In the genomic region with DNA sequence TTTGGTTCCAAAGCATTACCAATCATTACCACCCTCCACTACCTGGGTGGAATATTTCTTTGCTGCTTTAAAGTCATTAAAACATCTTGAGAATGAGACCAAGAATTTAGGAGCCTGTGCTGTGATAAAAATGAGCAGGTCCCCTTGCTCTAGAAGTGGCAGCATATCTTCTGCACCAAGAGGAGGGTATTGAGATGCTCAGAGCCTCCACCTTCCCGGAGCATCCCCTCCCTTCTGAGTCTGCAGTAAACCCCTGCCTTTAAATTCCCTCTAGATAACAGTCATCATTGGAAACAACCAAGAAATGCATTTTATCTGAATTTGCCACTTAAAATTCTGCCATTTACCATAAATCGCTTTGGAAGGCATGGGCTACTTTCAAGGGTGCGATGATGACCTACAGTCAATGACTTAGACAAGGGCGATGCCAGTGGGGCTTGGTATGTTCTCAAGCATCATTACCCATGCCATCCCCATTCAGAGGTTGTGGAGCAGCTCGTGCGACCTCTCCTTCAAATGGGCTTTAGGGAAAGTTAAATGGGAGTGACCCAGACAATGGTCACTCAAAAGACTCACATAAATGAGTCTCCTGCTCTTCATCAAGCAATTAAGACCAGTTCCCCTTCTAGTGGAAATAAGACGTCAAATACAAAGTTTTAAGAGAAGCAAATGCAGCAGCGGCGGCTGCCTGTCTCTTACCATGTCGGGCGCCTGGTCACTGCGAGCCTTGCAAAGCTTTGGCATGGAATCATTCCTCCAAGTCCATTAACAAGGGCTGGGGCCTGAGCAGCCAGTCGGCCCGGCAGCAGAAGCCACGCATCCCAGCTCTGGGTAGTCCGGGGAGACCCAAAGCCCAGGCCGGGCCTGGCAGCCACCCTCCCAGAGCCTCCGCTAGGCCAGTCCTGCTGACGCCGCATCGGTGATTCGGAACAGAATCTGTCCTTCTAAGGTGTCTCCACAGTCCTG, we compare ENCODE assay signal across 15 cellular contexts.
DNase-seq lines count a peak whose midpoint lies in the region; ATAC-seq and TF ChIP-seq lines count a peak whose summit lies in the region.
"Had no signal": no experiment of that assay in that cellular context is flagged by ENCODE, and none has a peak within 500 bp of the region (broad histone marks: within the 10 kb centered on the region; RNA-seq: fewer than 3 reads in every experiment).

No MANE protein-coding gene starts in this region.

- peaks cover 2% of the 10 kb centered on the region for H3K27me3 Mint-ChIP-seq in activated CD8-positive, alpha-beta memory T cell treated with anti-CD3 and anti-CD28 coated beads, Interleukin-2, amount 10 ng/mL, durations not matched to agents 7 days and 5 days

- H3K27me3 ChIP-seq in right atrium auricular region (no peaks in the 10 kb centered on the region), lower lobe of right lung (ENCODE audit: low read depth) (peaks cover 24% of the 10 kb centered on the region), uterus (no peaks in the 10 kb centered on the region)

- H3K9me3 ChIP-seq in right atrium auricular region, result no peaks in the 10 kb centered on the region
- no peaks in the 10 kb centered on the region for H3K9me3 ChIP-seq in lower lobe of right lung
- peaks cover 0 to 3% of the 10 kb centered on the region in 2 donors for H3K9me3 ChIP-seq in uterus

- intact Hi-C loops in cardiac septum (cut with DNase I) (no loop called here), lower lobe of right lung (cut with DNase I) (no loop called here), uterus (cut with DNase I; ENCODE audit: low total_unique reads) (no loop called here)

- H3K4me1 ChIP-seq in right atrium auricular region (no peaks in the 10 kb centered on the region), lower lobe of right lung (no peaks in the 10 kb centered on the region), uterus (no peaks in the 10 kb centered on the region)
- H3K4me1 ChIP-seq: gastroesophageal sphincter had no signal

- ATAC-seq in activated CD8-positive, alpha-beta memory T cell treated with anti-CD3 and anti-CD28 coated beads, Interleukin-2, amount 10 ng/mL, durations not matched to agents 7 days and 5 days, result no peak
- ATAC-seq in lower lobe of right lung (no peak), HG03460 (IDR thresholded peaks at IDR 0.05; ENCODE audit: unreplicated experiment) (no peak)
- ATAC-seq: gastroesophageal sphincter had no signal

- H3K4me1 Mint-ChIP-seq in activated CD8-positive, alpha-beta memory T cell treated with anti-CD3 and anti-CD28 coated beads, Interleukin-2, amount 10 ng/mL, durations not matched to agents 7 days and 5 days, result peaks cover 66% of the 10 kb centered on the region

- TF ChIP-seq POLR2A in uterus (IDR thresholded peaks at IDR 0.05), result no peak

- peak overlapping the region; percentile 95 for H3K27ac Mint-ChIP-seq in activated CD8-positive, alpha-beta memory T cell treated with anti-CD3 and anti-CD28 coated beads, Interleukin-2, amount 10 ng/mL, durations not matched to agents 7 days and 5 days

- H3K27ac ChIP-seq in right atrium auricular region (no peak overlapping the region), lower lobe of right lung (no peak overlapping the region), uterus (no peak overlapping the region)
- H3K27ac ChIP-seq: gastroesophageal sphincter, PC-9 had no signal

- DNase-seq in cardiac septum (ENCODE audit: low spot score) (peak; percentile 65), right atrium auricular region (ENCODE audit: low spot score) (no peak), lower lobe of right lung (peak; percentile 40), uterus (peak; percentile 5 to 6), DMS79 treated with DMSO at 0.1 percent for 48 hours (lab: John Stamatoyannopoulos, UW) (no peak), NOMO-1 treated with dmso at 0.1 percent for 144 hours (lab: John Stamatoyannopoulos, UW; ENCODE audit: unreplicated experiment) (no peak)
- peak; percentile 29 for DNase-seq in activated CD8-positive, alpha-beta memory T cell treated with anti-CD3 and anti-CD28 coated beads, Interleukin-2, amount 10 ng/mL, durations not matched to agents 7 days and 5 days
- DNase-seq: activated CD4-positive, alpha-beta T cell treated with anti-CD3 and anti-CD28 coated beads for 4 hours; central memory CD4-positive, alpha-beta T cell; midbrain; PC-9; stimulated activated naive CD4-positive, alpha-beta T cell had no signal

- H3K36me3 ChIP-seq in right atrium auricular region, result no peaks in the 10 kb centered on the region
- H3K36me3 ChIP-seq in lower lobe of right lung, result no peaks in the 10 kb centered on the region
- H3K36me3 ChIP-seq in uterus, result no peaks in the 10 kb centered on the region
- H3K36me3 ChIP-seq: gastroesophageal sphincter had no signal

- peak overlapping the region; percentile 56 for H3K4me3 Mint-ChIP-seq in activated CD8-positive, alpha-beta memory T cell treated with anti-CD3 and anti-CD28 coated beads, Interleukin-2, amount 10 ng/mL, durations not matched to agents 7 days and 5 days

- no peaks in the 10 kb centered on the region for H3K36me3 Mint-ChIP-seq in activated CD8-positive, alpha-beta memory T cell treated with anti-CD3 and anti-CD28 coated beads, Interleukin-2, amount 10 ng/mL, durations not matched to agents 7 days and 5 days

- TF ChIP-seq CTCF in right atrium auricular region (IDR thresholded peaks at IDR 0.05), result no peak
- no peak for TF ChIP-seq CTCF in lower lobe of right lung (IDR thresholded peaks at IDR 0.05)
- TF ChIP-seq CTCF in uterus (IDR thresholded peaks at IDR 0.05), result no peak

- H3K9me3 Mint-ChIP-seq in activated CD8-positive, alpha-beta memory T cell treated with anti-CD3 and anti-CD28 coated beads, Interleukin-2, amount 10 ng/mL, durations not matched to agents 7 days and 5 days (ENCODE audit: low read depth), result no peaks in the 10 kb centered on the region

- CTCF ChIA-PET in activated CD8-positive, alpha-beta memory T cell treated with anti-CD3 and anti-CD28 coated beads, Interleukin-2, amount 10 ng/mL, durations not matched to agents 7 days and 5 days (lab: Charles Lee), result no interaction called here

- H3K4me3 ChIP-seq in right atrium auricular region, result no peak overlapping the region
- H3K4me3 ChIP-seq in lower lobe of right lung, result no peak overlapping the region
- no peak overlapping the region for H3K4me3 ChIP-seq in uterus
- H3K4me3 ChIP-seq: gastroesophageal sphincter, PC-9, smooth muscle cell had no signal

Comparison
In these comparisons a context has a peak if more than half of its experiments do, and no peak if none do; other contexts are left out.
1. DNase-seq: peak in cardiac septum (single experiment), activated CD8-positive, alpha-beta memory T cell treated with anti-CD3 and anti-CD28 coated beads, Interleukin-2, amount 10 ng/mL, durations not matched to agents 7 days and 5 days (single experiment), lower lobe of right lung (single experiment) and uterus (2 of 2); none in right atrium auricular region (single experiment), DMS79 treated with DMSO at 0.1 percent for 48 hours (single experiment) and NOMO-1 treated with dmso at 0.1 percent for 144 hours (single experiment).